Comparison of ENCODE assay signal across 1 cellular context in genomic region chr1:240692339-240692705, GRCh38.
TF ChIP-seq lines count a peak whose summit lies in the region.

No MANE protein-coding gene starts in this region.

TF ChIP-seq in IMR-90, 13 proteins besides CTCF, POLR2A, EP300 and RAD21:
- TF ChIP-seq ELK1 (IDR thresholded peaks at IDR 0.05; ENCODE audit: borderline replicate concordance, low read depth, low read length) (no peak), MAFK (IDR thresholded peaks at IDR 0.05; ENCODE audit: low read depth, low read length) (no peak), MXI1 (IDR thresholded peaks at IDR 0.05; ENCODE audit: borderline replicate concordance, low read depth, low read length) (no peak), CEBPB (IDR thresholded peaks at IDR 0.05; ENCODE audit: low read depth, low read length) (no peak), MAZ (IDR thresholded peaks at IDR 0.05; ENCODE audit: borderline replicate concordance, low read depth, low read length) (no peak), RFX5 (IDR thresholded peaks at IDR 0.05; ENCODE audit: low read depth, low read length) (no peak), BHLHE40 (IDR thresholded peaks at IDR 0.05; ENCODE audit: low read depth, low read length) (no peak), SMC3 (IDR thresholded peaks at IDR 0.05; ENCODE audit: low read depth, low read length) (no peak), FOS (IDR thresholded peaks at IDR 0.05; ENCODE audit: low read depth, low read length) (no peak), CHD1 (IDR thresholded peaks at IDR 0.05; ENCODE audit: low read depth, low read length) (no peak)
